ENCODE assay signal across 8 cellular contexts in the genomic region with DNA sequence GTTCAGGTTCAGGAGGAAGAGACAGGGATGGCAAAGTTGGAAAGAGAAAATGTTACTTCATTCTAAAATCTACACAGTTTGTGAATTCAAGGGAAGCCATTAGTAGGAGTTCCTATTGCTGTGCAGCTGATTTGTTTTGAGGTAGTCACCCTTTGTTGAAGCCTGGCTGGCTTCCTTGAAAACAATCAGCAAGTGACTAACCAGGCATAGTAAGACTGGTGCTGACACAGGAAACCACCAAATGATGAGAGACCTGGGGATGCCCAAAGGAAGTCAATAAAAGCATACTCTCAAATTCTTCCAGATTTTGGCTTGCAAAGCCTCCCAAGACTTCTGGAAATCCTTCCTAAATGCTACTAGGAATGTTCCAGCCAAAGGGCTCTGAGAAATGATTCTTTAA. TPM values are rescaled to one million over a fixed set of nuclear protein-coding genes. Genes with fewer than 3 reads are reported as not detected.
DNase-seq lines count a peak whose midpoint lies in the region; ATAC-seq and TF ChIP-seq lines count a peak whose summit lies in the region.

No MANE protein-coding gene starts in this region.

- peak overlapping the region; percentile 96 for H3K27ac Mint-ChIP-seq in CD4-positive, alpha-beta T cell
- H3K27ac Mint-ChIP-seq in activated T-helper 2 cell treated with anti-CD3 and anti-CD28 coated beads, Interferon-gamma antibody, Interleukin-2, Interleukin-4, amounts not matched to agents 10 μg/mL and 5 μg/mL and 100 μg/mL, durations not matched to agents 14 hours and 24 hours and 36 hours, result peak overlapping the region; percentile 89
- H3K27ac Mint-ChIP-seq in natural killer cell treated with Interleukin-12 subunit alpha and Interleukin-12 subunit beta and Interleukin-15 and Interleukin-18, amount 100 ng/mL, for 72 hours, result peak overlapping the region; percentile 93 to 98

- CTCF ChIA-PET in CD4-positive, alpha-beta T cell (lab: Charles Lee), result interaction anchor here (1.9 to 4.0 kb wide), 4 partner anchors 10 to 48 kb away, joined by 5 to 28 read pairs (median 18); no protein-coding TSS in a partner anchor

- H3K9me3 Mint-ChIP-seq in CD4-positive, alpha-beta T cell, result no peaks in the 10 kb centered on the region
- peaks cover 18% of the 10 kb centered on the region for H3K9me3 Mint-ChIP-seq in activated T-helper 2 cell treated with anti-CD3 and anti-CD28 coated beads, Interferon-gamma antibody, Interleukin-2, Interleukin-4, amounts not matched to agents 10 μg/mL and 5 μg/mL and 100 μg/mL, durations not matched to agents 14 hours and 24 hours and 36 hours
- H3K9me3 Mint-ChIP-seq in natural killer cell treated with Interleukin-12 subunit alpha and Interleukin-12 subunit beta and Interleukin-15 and Interleukin-18, amount 100 ng/mL, for 72 hours, result no peaks in the 10 kb centered on the region

- peak overlapping the region; percentile 71 for H3K4me3 Mint-ChIP-seq in CD4-positive, alpha-beta T cell
- H3K4me3 Mint-ChIP-seq in activated T-helper 2 cell treated with anti-CD3 and anti-CD28 coated beads, Interferon-gamma antibody, Interleukin-2, Interleukin-4, amounts not matched to agents 10 μg/mL and 5 μg/mL and 100 μg/mL, durations not matched to agents 14 hours and 24 hours and 36 hours (ENCODE audit: low read depth), result peak overlapping the region; percentile 37
- peak overlapping the region; percentile 34 for H3K4me3 Mint-ChIP-seq in natural killer cell treated with Interleukin-12 subunit alpha and Interleukin-12 subunit beta and Interleukin-15 and Interleukin-18, amount 100 ng/mL, for 72 hours

- TF ChIP-seq CTCF in CD4-positive, alpha-beta T cell (IDR thresholded peaks at IDR 0.05), result no peak

- peaks cover 65% of the 10 kb centered on the region for H3K4me1 Mint-ChIP-seq in CD4-positive, alpha-beta T cell (ENCODE audit: low read depth)
- peaks cover 47% of the 10 kb centered on the region for H3K4me1 Mint-ChIP-seq in activated T-helper 2 cell treated with anti-CD3 and anti-CD28 coated beads, Interferon-gamma antibody, Interleukin-2, Interleukin-4, amounts not matched to agents 10 μg/mL and 5 μg/mL and 100 μg/mL, durations not matched to agents 14 hours and 24 hours and 36 hours (ENCODE audit: low read depth)
- peaks cover 38 to 44% of the 10 kb centered on the region in 2 donors for H3K4me1 Mint-ChIP-seq in natural killer cell treated with Interleukin-12 subunit alpha and Interleukin-12 subunit beta and Interleukin-15 and Interleukin-18, amount 100 ng/mL, for 72 hours (ENCODE audit: low read depth in 2 of 2)

- intact Hi-C loops in CD4-positive, alpha-beta T cell (cut with DNase I, micrococcal nuclease), result loop anchor here in 1 of 2 experiments (1.0 to 2.0 kb wide), 4 partner anchors 11 to 101 kb away; a partner anchor contains a TSS
- intact Hi-C loops in activated T-helper 2 cell treated with anti-CD3 and anti-CD28 coated beads, Interferon-gamma antibody, Interleukin-2, Interleukin-4, amounts not matched to agents 10 μg/mL and 5 μg/mL and 100 μg/mL, durations not matched to agents 14 hours and 24 hours and 36 hours (cut with micrococcal nuclease), result loop anchor here (1.0 to 2.0 kb wide), 5 partner anchors 9 to 167 kb away; no protein-coding TSS in a partner anchor
- intact Hi-C loops in head of caudate nucleus (cut with DNase I), result no loop called here

- peak in 8 of 10 experiments; percentile 23 to 55 (median 42) for DNase-seq in CD4-positive, alpha-beta T cell
- DNase-seq in HT1080 (ENCODE audit: low read depth) (peak; percentile 89), head of caudate nucleus (no peak), DMS153 treated with DMSO at 0.1 percent for 48 hours (lab: John Stamatoyannopoulos, UW; ENCODE audit: unreplicated experiment) (no peak), putamen (ENCODE audit: low spot score) (no peak)
- DNase-seq in activated T-helper 2 cell treated with anti-CD3 and anti-CD28 coated beads, Interferon-gamma antibody, Interleukin-2, Interleukin-4, amounts not matched to agents 10 μg/mL and 5 μg/mL and 100 μg/mL, durations not matched to agents 14 hours and 24 hours and 36 hours (ENCODE audit: low spot score), result peak; percentile 53
- peak; percentile 86 for DNase-seq in natural killer cell treated with Interleukin-12 subunit alpha and Interleukin-12 subunit beta and Interleukin-15 and Interleukin-18, amount 100 ng/mL, for 72 hours (ENCODE audit: low spot score)

- no peaks in the 10 kb centered on the region for H3K27me3 Mint-ChIP-seq in CD4-positive, alpha-beta T cell
- H3K27me3 Mint-ChIP-seq in activated T-helper 2 cell treated with anti-CD3 and anti-CD28 coated beads, Interferon-gamma antibody, Interleukin-2, Interleukin-4, amounts not matched to agents 10 μg/mL and 5 μg/mL and 100 μg/mL, durations not matched to agents 14 hours and 24 hours and 36 hours (ENCODE audit: low read depth), result no peaks in the 10 kb centered on the region
- no peaks in the 10 kb centered on the region for H3K27me3 Mint-ChIP-seq in natural killer cell treated with Interleukin-12 subunit alpha and Interleukin-12 subunit beta and Interleukin-15 and Interleukin-18, amount 100 ng/mL, for 72 hours

- no peaks in the 10 kb centered on the region for H3K27me3 ChIP-seq in CD4-positive, alpha-beta T cell (ENCODE audit: control insufficient read depth, insufficient read depth, low read length)

- H3K36me3 Mint-ChIP-seq in CD4-positive, alpha-beta T cell (ENCODE audit: low read depth), result no peaks in the 10 kb centered on the region
- H3K36me3 Mint-ChIP-seq in activated T-helper 2 cell treated with anti-CD3 and anti-CD28 coated beads, Interferon-gamma antibody, Interleukin-2, Interleukin-4, amounts not matched to agents 10 μg/mL and 5 μg/mL and 100 μg/mL, durations not matched to agents 14 hours and 24 hours and 36 hours (ENCODE audit: low read depth), result peaks cover 14% of the 10 kb centered on the region
- no peaks in the 10 kb centered on the region for H3K36me3 Mint-ChIP-seq in natural killer cell treated with Interleukin-12 subunit alpha and Interleukin-12 subunit beta and Interleukin-15 and Interleukin-18, amount 100 ng/mL, for 72 hours

- ATAC-seq in CD4-positive, alpha-beta T cell (ENCODE audit: poor library complexity), result peak; percentile 96
- ATAC-seq in GM21423 (IDR thresholded peaks at IDR 0.05; ENCODE audit: unreplicated experiment), result peak; percentile 86
- ATAC-seq in natural killer cell treated with Interleukin-12 subunit alpha and Interleukin-12 subunit beta and Interleukin-15 and Interleukin-18, amount 100 ng/mL, for 72 hours, result peak; percentile 97 to 98

- peak overlapping the region; percentile 62 for H3K27ac ChIP-seq in CD4-positive, alpha-beta T cell (ENCODE audit: low read depth, low read length)

- POLR2A ChIA-PET in CD4-positive, alpha-beta T cell (lab: Charles Lee), result interaction anchor here (0.5 to 4.7 kb wide), 7 partner anchors 10 to 101 kb away, joined by 3 to 111 read pairs (median 22); a partner anchor contains a TSS

- peaks cover 3% of the 10 kb centered on the region for H3K9me3 ChIP-seq in CD4-positive, alpha-beta T cell (ENCODE audit: control insufficient read depth, low read length)

RNA-seq across cellular contexts. Expression of a gene that starts 23.9 kb away (rescaled TPM):
- total RNA-seq in CD4-positive, alpha-beta T cell, result 1 to 10 TPM; 4.2 to 5.1 TPM
- total RNA-seq in HT1080 (2014; rRNA removed; shearing (Covaris generic)), result 15.0 and 18.6 TPM in 2 replicates
- polyA plus RNA-seq in HT1080 (2015; cell fraction: cytosol; rRNA removed), result 27.8 and 31.2 TPM in 2 replicates
- 82.5 and 91.3 TPM in 2 replicates for polyA plus RNA-seq in HT1080 (2015; cell fraction: nucleus; rRNA removed)
- total RNA-seq in activated T-helper 2 cell treated with anti-CD3 and anti-CD28 coated beads, Interferon-gamma antibody, Interleukin-2, Interleukin-4, amounts not matched to agents 10 μg/mL and 5 μg/mL and 100 μg/mL, durations not matched to agents 14 hours and 24 hours and 36 hours, result 1.1 and 1.8 TPM in 2 replicates
- 10 to 100 TPM; 12.3 to 15.5 TPM for total RNA-seq in natural killer cell treated with Interleukin-12 subunit alpha and Interleukin-12 subunit beta and Interleukin-15 and Interleukin-18, amount 100 ng/mL, for 72 hours

Comparison
In these comparisons a context has a peak if more than half of its experiments do, and no peak if none do; other contexts are left out.
1. DNase-seq: peak in CD4-positive, alpha-beta T cell (8 of 10), HT1080 (single experiment), activated T-helper 2 cell treated with anti-CD3 and anti-CD28 coated beads, Interferon-gamma antibody, Interleukin-2, Interleukin-4, amounts not matched to agents 10 μg/mL and 5 μg/mL and 100 μg/mL, durations not matched to agents 14 hours and 24 hours and 36 hours (single experiment) and natural killer cell treated with Interleukin-12 subunit alpha and Interleukin-12 subunit beta and Interleukin-15 and Interleukin-18, amount 100 ng/mL, for 72 hours (single experiment); none in head of caudate nucleus (0 of 42), DMS153 treated with DMSO at 0.1 percent for 48 hours (single experiment) and putamen (single experiment).
2. Peak in every context shown above with its lines, with median percentiles within 50 percentile points of each other: ATAC-seq, H3K27ac Mint-ChIP-seq and H3K4me3 Mint-ChIP-seq.